ENCODE assay signal across 14 cellular contexts in genomic region chr17:57368637-57369336, GRCh38.
DNase-seq lines count a peak whose midpoint lies in the region; ATAC-seq, FAIRE-seq and TF ChIP-seq lines count a peak whose summit lies in the region.
"Had no signal": no experiment of that assay in that cellular context is flagged by ENCODE, and none has a peak within 500 bp of the region (broad histone marks: within the 10 kb centered on the region; RNA-seq: fewer than 3 reads in every experiment).

No MANE protein-coding gene starts in this region.

- H3K9me3 Mint-ChIP-seq in H9: peaks cover 7 to 12% of the 10 kb centered on the region in 2 experiments; a peak in 3 of 5 replicates

- no peak overlapping the region for H2BK20ac ChIP-seq in H9 (ENCODE audit: low read depth, low read length, poor library complexity, severe bottlenecking)

- no peak overlapping the region for H3K14ac ChIP-seq in H9 (ENCODE audit: insufficient read depth, low read length)

- no peak overlapping the region for H2BK120ac ChIP-seq in H9 (ENCODE audit: low read depth, low read length, poor library complexity, severe bottlenecking)

- no peak overlapping the region for H4K91ac ChIP-seq in H9 (ENCODE audit: insufficient read length, low read depth, low read length)

- peaks cover 8% of the 10 kb centered on the region for H3K79me1 ChIP-seq in H9 (ENCODE audit: insufficient read depth, low read depth, low read length, poor library complexity, severe bottlenecking)

- H2BK5ac ChIP-seq in H9 (ENCODE audit: insufficient read length, low read length): no peak overlapping the region

- no peaks in the 10 kb centered on the region for H3K79me2 ChIP-seq in H9 (ENCODE audit: insufficient read depth, low read length)

- peaks cover 2% of the 10 kb centered on the region for H4K20me1 ChIP-seq in H9 (ENCODE audit: control insufficient read depth, insufficient read depth, insufficient read length)

- H3K23ac ChIP-seq in H9 (ENCODE audit: insufficient read length, low read depth, low read length): no peak overlapping the region

- no peak overlapping the region for H3K4me3 ChIP-seq in mucosa of descending colon
- H3K4me3 ChIP-seq: coronary artery, K562 had no signal

- H2AFZ ChIP-seq in H9 (ENCODE audit: low read length): no peak overlapping the region

- peak; percentile 42 for ATAC-seq in HG02588 (IDR thresholded peaks at IDR 0.05; ENCODE audit: unreplicated experiment)
- ATAC-seq in T-helper 17 cell: no peak
- peak; percentile 33 for ATAC-seq in mucosa of descending colon
- ATAC-seq: K562 had no signal

- peaks cover 2% of the 10 kb centered on the region for H3K36me3 Mint-ChIP-seq in T-helper 17 cell (ENCODE audit: low read depth)
- H3K36me3 Mint-ChIP-seq in H9 (ENCODE audit: insufficient read depth in 1 of 3, low read depth in 3 of 3): peaks cover 12 to 18% (median 14%) of the 10 kb centered on the region in 3 experiments

- no peak overlapping the region for H3K27ac ChIP-seq in H9 (ENCODE audit: insufficient read length, low read depth, low read length)
- H3K27ac ChIP-seq: coronary artery had no signal

- no peak overlapping the region for H4K5ac ChIP-seq in H9 (ENCODE audit: insufficient read length, low read depth, low read length)

- no peak overlapping the region for H2AK5ac ChIP-seq in H9 (ENCODE audit: insufficient read length, low read length)

- H3K27me3 ChIP-seq in H9 (ENCODE audit: insufficient read depth, low read length): no peaks in the 10 kb centered on the region

- TF ChIP-seq CTCF in mucosa of descending colon (IDR thresholded peaks at IDR 0.05): no peak
- no peak for TF ChIP-seq CTCF in H9 (conservative IDR thresholded peaks at IDR 0.05)

- DNase-seq in GM18507 (ENCODE audit: extremely low spot score, insufficient read length, low read depth): no peak
- DNase-seq in T-helper 17 cell: no peak
- DNase-seq in mucosa of descending colon: no peak
- no peak for DNase-seq in H9
- DNase-seq in ACHN: no peak
- DNase-seq in retina: no peak
- no peak for DNase-seq in GM19238 (ENCODE audit: insufficient read length, low spot score)
- DNase-seq: DMS 273 treated with DMSO at 0.1 percent for 48 hours, head of caudate nucleus, NCI-H510A, T-helper 9 cell had no signal

- WGBS in H9 (ENCODE audit: extremely low coverage, insufficient read length, low lambda C conversion rate): no CpG with 5 or more reads among the region's 6 CpGs

- no peak overlapping the region for H3K18ac ChIP-seq in H9 (ENCODE audit: insufficient read length, low read depth, low read length)

- H3K4me1 Mint-ChIP-seq in T-helper 17 cell: peaks cover 17% of the 10 kb centered on the region
- peaks cover 47 to 57% of the 10 kb centered on the region in 2 experiments for H3K4me1 Mint-ChIP-seq in H9

- in situ Hi-C loops in ACHN (cut with HindIII; ENCODE audit: low pct_ligation_motif_present, low pct_unique_long_range_greater_than_20kb, low sequenced_read_pairs): no loop called here

- H2BK15ac ChIP-seq in H9 (ENCODE audit: low read depth, low read length): no peak overlapping the region

- H3K36me3 ChIP-seq in mucosa of descending colon (ENCODE audit: low read depth): no peaks in the 10 kb centered on the region

- no peak overlapping the region for H3K56ac ChIP-seq in H9 (ENCODE audit: insufficient read length, low read depth, low read length)

- H3K27me3 Mint-ChIP-seq in T-helper 17 cell (no peaks in the 10 kb centered on the region), H9 (ENCODE audit: low read depth) (no peaks in the 10 kb centered on the region)

- no peak overlapping the region for H3K4me3 Mint-ChIP-seq in T-helper 17 cell
- H3K4me3 Mint-ChIP-seq in H9: no peak overlapping the region

- no peak overlapping the region for H3K4me2 ChIP-seq in H9 (ENCODE audit: insufficient read depth, insufficient read length, low read length)

- intact Hi-C loops in mucosa of descending colon (cut with DNase I, micrococcal nuclease): no loop called here

- no peak overlapping the region for H3K4ac ChIP-seq in H9 (ENCODE audit: low read depth, low read length)

- H4K8ac ChIP-seq in H9 (replicated peaks; ENCODE audit: insufficient read length, low read depth, low read length): no peak overlapping the region

- no peak overlapping the region for H3K9ac ChIP-seq in H9 (ENCODE audit: extremely low read depth, insufficient read length, low read length)

- no peak overlapping the region for H3T11ph ChIP-seq in H9 (ENCODE audit: low read length)

- peak; percentile 81 for FAIRE-seq in GM18507 (lab: Jason Lieb, UNC)
- FAIRE-seq: K562 had no signal

- H3K9me3 ChIP-seq in T-helper 17 cell (ENCODE audit: control insufficient read depth, low read length, poor library complexity, severe bottlenecking) (no peaks in the 10 kb centered on the region), mucosa of descending colon (peaks cover 3% of the 10 kb centered on the region), H9 (ENCODE audit: control insufficient read depth, low read depth, low read length) (peaks cover 4% of the 10 kb centered on the region)

- H3K27ac Mint-ChIP-seq in T-helper 17 cell: peak overlapping the region; percentile 16
- H3K27ac Mint-ChIP-seq in H9: peak overlapping the region in 1 of 3 experiments; percentile 76; a peak in 2 of 7 replicates

- H3K4me1 ChIP-seq in mucosa of descending colon (ENCODE audit: low read depth) (peaks cover 4% of the 10 kb centered on the region), H9 (ENCODE audit: insufficient read depth, low read length) (peaks cover 8% of the 10 kb centered on the region; the same call in 1 of the 2 replicates)

- H2BK12ac ChIP-seq in H9 (ENCODE audit: insufficient read length, low read depth, low read length): no peak overlapping the region

- no peaks in the 10 kb centered on the region for H3K23me2 ChIP-seq in H9 (ENCODE audit: insufficient read length, low read depth, low read length, poor library complexity, severe bottlenecking)
